Comparison of ENCODE assay signal across 20 cellular contexts in genomic region chr7:140885735-140886334, GRCh38. TPM values are rescaled to one million over a fixed set of nuclear protein-coding genes. Genes with fewer than 3 reads are reported as not detected.
A peak's percentile ranks its signal among the peaks of the same experiment; 100 is the strongest.
DNase-seq lines count a peak whose midpoint lies in the region; ATAC-seq and TF ChIP-seq lines count a peak whose summit lies in the region.
"Had no signal": no experiment of that assay in that cellular context is flagged by ENCODE, and none has a peak within 500 bp of the region (broad histone marks: within the 10 kb centered on the region; RNA-seq: fewer than 3 reads in every experiment).

No MANE protein-coding gene starts in this region.

- intact Hi-C loops in activated CD4-positive, alpha-beta T cell treated with anti-CD3 and anti-CD28 coated beads for 36 hours (cut with DNase I, micrococcal nuclease), result no loop called here

- H3K36me3 ChIP-seq in neutrophil, result no peaks in the 10 kb centered on the region
- H3K36me3 ChIP-seq: MG63 had no signal

- H3K27ac Mint-ChIP-seq in activated CD4-positive, alpha-beta T cell treated with anti-CD3 and anti-CD28 coated beads for 36 hours, result no peak overlapping the region
- H3K27ac Mint-ChIP-seq in activated T-helper 17 cell treated with anti-CD3 and anti-CD28 coated beads, Interleukin-2, amount 50 U/mL, for 72 hours, result no peak overlapping the region

- no peak overlapping the region for H3K4me3 ChIP-seq in neutrophil (ENCODE audit: low read depth in 1 of 2, low read length in 1 of 2)
- H3K4me3 ChIP-seq: BLaER1 treated with 17β-estradiol and CSF1 and Interleukin-3, amounts not matched to agents 10 nM and 100 nM; MG63 had no signal

- H3K4me3 Mint-ChIP-seq in activated CD4-positive, alpha-beta T cell treated with anti-CD3 and anti-CD28 coated beads for 36 hours, result no peak overlapping the region
- H3K4me3 Mint-ChIP-seq in activated T-helper 17 cell treated with anti-CD3 and anti-CD28 coated beads, Interleukin-2, amount 50 U/mL, for 72 hours, result no peak overlapping the region

- CTCF ChIA-PET in activated CD4-positive, alpha-beta T cell treated with anti-CD3 and anti-CD28 coated beads for 36 hours (lab: Charles Lee), result no interaction called here

- no peaks in the 10 kb centered on the region for H3K9me3 ChIP-seq in neutrophil
- H3K9me3 ChIP-seq: Caco-2, MG63 had no signal

- H3K27me3 ChIP-seq in neutrophil, result no peaks in the 10 kb centered on the region
- H3K27me3 ChIP-seq: BLaER1 treated with 17β-estradiol and CSF1 and Interleukin-3, amounts not matched to agents 10 nM and 100 nM; MG63 had no signal

- peaks cover 2% of the 10 kb centered on the region for H3K9me3 Mint-ChIP-seq in activated CD4-positive, alpha-beta T cell treated with anti-CD3 and anti-CD28 coated beads for 36 hours (ENCODE audit: low read depth)
- no peaks in the 10 kb centered on the region for H3K9me3 Mint-ChIP-seq in activated T-helper 17 cell treated with anti-CD3 and anti-CD28 coated beads, Interleukin-2, amount 50 U/mL, for 72 hours

- POLR2A ChIA-PET in activated CD4-positive, alpha-beta T cell treated with anti-CD3 and anti-CD28 coated beads for 36 hours (lab: Charles Lee), result no interaction called here

- peaks cover 51% of the 10 kb centered on the region for H3K4me1 Mint-ChIP-seq in activated CD4-positive, alpha-beta T cell treated with anti-CD3 and anti-CD28 coated beads for 36 hours
- H3K4me1 Mint-ChIP-seq in activated T-helper 17 cell treated with anti-CD3 and anti-CD28 coated beads, Interleukin-2, amount 50 U/mL, for 72 hours, result peaks cover 23% of the 10 kb centered on the region

- H3K36me3 Mint-ChIP-seq in activated CD4-positive, alpha-beta T cell treated with anti-CD3 and anti-CD28 coated beads for 36 hours (ENCODE audit: low read depth), result peaks cover 2% of the 10 kb centered on the region
- no peaks in the 10 kb centered on the region for H3K36me3 Mint-ChIP-seq in activated T-helper 17 cell treated with anti-CD3 and anti-CD28 coated beads, Interleukin-2, amount 50 U/mL, for 72 hours (ENCODE audit: low read depth)

- H3K27me3 Mint-ChIP-seq in activated CD4-positive, alpha-beta T cell treated with anti-CD3 and anti-CD28 coated beads for 36 hours, result no peaks in the 10 kb centered on the region
- no peaks in the 10 kb centered on the region for H3K27me3 Mint-ChIP-seq in activated T-helper 17 cell treated with anti-CD3 and anti-CD28 coated beads, Interleukin-2, amount 50 U/mL, for 72 hours

- H3K27ac ChIP-seq in neutrophil, result peak overlapping the region; percentile 79
- H3K27ac ChIP-seq: BLaER1 treated with 17β-estradiol and CSF1 and Interleukin-3, amounts not matched to agents 10 nM and 100 nM; HL-60; KMS-11 had no signal

- DNase-seq in activated CD4-positive, alpha-beta T cell treated with anti-CD3 and anti-CD28 coated beads for 36 hours, result no peak
- DNase-seq in activated CD4-positive, alpha-beta T cell treated with anti-CD3 and anti-CD28 coated beads for 48 hours, result no peak
- DNase-seq in NCI-H2081 treated with DMSO at 0.1 percent for 48 hours (lab: John Stamatoyannopoulos, UW) (no peak), T-helper 9 cell (no peak)
- DNase-seq: 8988T, Caco-2, MG63, NCI-H1092 treated with DMSO at 0.1 percent for 48 hours, NCI-H1694 treated with DMSO at 0.1 percent for 48 hours, NCI-H2171 treated with DMSO at 0.1 percent for 48 hours, NCI-H510A treated with DMSO at 0.1 percent for 48 hours, SIG-M5 had no signal

- H3K4me1 ChIP-seq in neutrophil (ENCODE audit: control insufficient read depth in 1 of 2, insufficient read depth in 1 of 2, low read depth in 1 of 2, low read length in 1 of 2), result peaks cover 20 to 49% of the 10 kb centered on the region in 2 experiments

- no peak for TF ChIP-seq CTCF in neutrophil (IDR thresholded peaks at IDR 0.05)

- peak; percentile 61 for ATAC-seq in activated CD4-positive, alpha-beta T cell treated with anti-CD3 and anti-CD28 coated beads for 36 hours
- ATAC-seq in GM18909 (IDR thresholded peaks at IDR 0.05; ENCODE audit: poor library complexity, unreplicated experiment) (peak; percentile 36), HG03521 (IDR thresholded peaks at IDR 0.05; ENCODE audit: unreplicated experiment) (no peak)
- peak; percentile 46 for ATAC-seq in activated T-helper 17 cell treated with anti-CD3 and anti-CD28 coated beads, Interleukin-2, amount 50 U/mL, for 72 hours (replicated peaks)
- ATAC-seq: HCT116 had no signal

RNA-seq across cellular contexts. Expression of gene BRAF, which starts 38.9 kb away (rescaled TPM):
- 10 to 100 TPM; 30.8 to 47.2 TPM for total RNA-seq in activated CD4-positive, alpha-beta T cell treated with anti-CD3 and anti-CD28 coated beads for 36 hours
- 10 to 100 TPM; 27.6 to 35.1 TPM for total RNA-seq in activated T-helper 17 cell treated with anti-CD3 and anti-CD28 coated beads, Interleukin-2, amount 50 U/mL, for 72 hours
